In the genomic region with DNA sequence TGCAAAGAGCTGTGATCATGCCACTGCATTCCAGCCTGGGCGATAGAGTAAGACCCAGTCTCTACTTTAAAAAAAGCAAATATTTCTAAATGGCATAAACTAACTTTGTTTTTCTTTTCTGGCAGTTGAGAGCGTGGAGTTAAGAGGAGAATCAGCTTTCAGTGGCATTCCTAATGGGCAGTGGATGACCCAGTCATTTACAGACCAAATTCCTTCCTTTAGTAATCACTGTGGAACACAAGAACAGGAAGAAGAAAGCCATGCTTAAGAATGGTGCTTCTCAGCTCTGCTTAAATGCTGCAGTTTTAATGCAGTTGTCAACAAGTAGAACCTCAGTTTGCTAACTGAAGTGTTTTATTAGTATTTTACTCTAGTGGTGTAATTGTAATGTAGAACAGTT, we compare ENCODE assay signal across 20 cellular contexts. TPM values are rescaled to one million over a fixed set of nuclear protein-coding genes. Genes with fewer than 3 reads are reported as not detected.
DNase-seq lines count a peak whose midpoint lies in the region; ATAC-seq and TF ChIP-seq lines count a peak whose summit lies in the region.
"Had no signal": no experiment of that assay in that cellular context is flagged by ENCODE, and none has a peak within 500 bp of the region (broad histone marks: within the 10 kb centered on the region; RNA-seq: fewer than 3 reads in every experiment).

No MANE protein-coding gene starts in this region.

- no peaks in the 10 kb centered on the region for H3K9me3 ChIP-seq in stomach
- H3K9me3 ChIP-seq: esophagus muscularis mucosa, heart left ventricle had no signal

- peaks cover 55 to 83% (median 75%) of the 10 kb centered on the region in 4 donors for H3K36me3 ChIP-seq in stomach

- no peaks in the 10 kb centered on the region for H3K9me3 Mint-ChIP-seq in activated T-cell treated with anti-CD3 and anti-CD28 coated beads, Interleukin-2, amount 50 U/mL, for 24 hours
- no peaks in the 10 kb centered on the region for H3K9me3 Mint-ChIP-seq in WTC11
- H3K9me3 Mint-ChIP-seq in stimulated activated effector memory CD8-positive, alpha-beta T cell treated with anti-CD3 and anti-CD28 coated beads, Interleukin-12 subunit alpha, Interleukin-12 subunit beta, amount 100 ng/mL, for 72 hours: no peaks in the 10 kb centered on the region
- H3K9me3 Mint-ChIP-seq in T-helper 2 cell treated with Interferon-gamma antibody and Interleukin-4, amounts not matched to agents 5 μg/mL and 100 μg/mL, for 36 hours: no peaks in the 10 kb centered on the region
- H3K9me3 Mint-ChIP-seq: activated T-helper 2 cell treated with anti-CD3 and anti-CD28 coated beads, Interferon-gamma antibody, Interleukin-2, Interleukin-4, amounts not matched to agents 10 μg/mL and 5 μg/mL and 100 μg/mL, durations not matched to agents 14 hours and 24 hours and 36 hours; CD8-positive, alpha-beta memory T cell; stimulated activated naive B cell treated with anti-CD40 and anti-IgM and Interleukin-4, amounts not matched to agents 10 μg/mL and 1 μg/mL and 100 μg/mL, for 72 hours had no signal

- no peaks in the 10 kb centered on the region for H3K27me3 ChIP-seq in stomach
- H3K27me3 ChIP-seq: esophagus muscularis mucosa, heart left ventricle had no signal

- peaks cover 73% of the 10 kb centered on the region for H3K36me3 Mint-ChIP-seq in activated T-cell treated with anti-CD3 and anti-CD28 coated beads, Interleukin-2, amount 50 U/mL, for 24 hours (ENCODE audit: low read depth)
- peaks cover 44% of the 10 kb centered on the region for H3K36me3 Mint-ChIP-seq in WTC11
- H3K36me3 Mint-ChIP-seq in stimulated activated effector memory CD8-positive, alpha-beta T cell treated with anti-CD3 and anti-CD28 coated beads, Interleukin-12 subunit alpha, Interleukin-12 subunit beta, amount 100 ng/mL, for 72 hours: peaks cover 70% of the 10 kb centered on the region
- H3K36me3 Mint-ChIP-seq in T-helper 2 cell treated with Interferon-gamma antibody and Interleukin-4, amounts not matched to agents 5 μg/mL and 100 μg/mL, for 36 hours (ENCODE audit: low read depth): peaks cover 29% of the 10 kb centered on the region

- intact Hi-C loops in stomach (cut with DNase I; ENCODE audit: low total_unique reads): no loop called here

- no peaks in the 10 kb centered on the region for H3K4me1 ChIP-seq in stomach
- H3K4me1 ChIP-seq: esophagus muscularis mucosa, heart left ventricle had no signal

- no peak overlapping the region for H3K27ac ChIP-seq in stomach
- H3K27ac ChIP-seq: esophagus muscularis mucosa, heart left ventricle, HL-60, skin epidermis had no signal

- H3K27ac Mint-ChIP-seq in activated T-cell treated with anti-CD3 and anti-CD28 coated beads, Interleukin-2, amount 50 U/mL, for 24 hours: peak overlapping the region; percentile 59
- H3K27ac Mint-ChIP-seq in WTC11: no peak overlapping the region
- H3K27ac Mint-ChIP-seq in stimulated activated effector memory CD8-positive, alpha-beta T cell treated with anti-CD3 and anti-CD28 coated beads, Interleukin-12 subunit alpha, Interleukin-12 subunit beta, amount 100 ng/mL, for 72 hours: peak overlapping the region; percentile 52
- H3K27ac Mint-ChIP-seq in T-helper 2 cell treated with Interferon-gamma antibody and Interleukin-4, amounts not matched to agents 5 μg/mL and 100 μg/mL, for 36 hours: no peak overlapping the region
- H3K27ac Mint-ChIP-seq: activated T-helper 2 cell treated with anti-CD3 and anti-CD28 coated beads, Interferon-gamma antibody, Interleukin-2, Interleukin-4, amounts not matched to agents 10 μg/mL and 5 μg/mL and 100 μg/mL, durations not matched to agents 14 hours and 24 hours and 36 hours; CD8-positive, alpha-beta memory T cell; stimulated activated naive B cell treated with anti-CD40 and anti-IgM and Interleukin-4, amounts not matched to agents 10 μg/mL and 1 μg/mL and 100 μg/mL, for 72 hours had no signal

- no peaks in the 10 kb centered on the region for H3K4me1 Mint-ChIP-seq in activated T-cell treated with anti-CD3 and anti-CD28 coated beads, Interleukin-2, amount 50 U/mL, for 24 hours (ENCODE audit: low read depth)
- H3K4me1 Mint-ChIP-seq in WTC11: 0 out of 2 replicates have a peak, but pooled peaks cover 2% of the 10 kb centered on the region
- H3K4me1 Mint-ChIP-seq in stimulated activated effector memory CD8-positive, alpha-beta T cell treated with anti-CD3 and anti-CD28 coated beads, Interleukin-12 subunit alpha, Interleukin-12 subunit beta, amount 100 ng/mL, for 72 hours: no peaks in the 10 kb centered on the region
- no peaks in the 10 kb centered on the region for H3K4me1 Mint-ChIP-seq in T-helper 2 cell treated with Interferon-gamma antibody and Interleukin-4, amounts not matched to agents 5 μg/mL and 100 μg/mL, for 36 hours (ENCODE audit: low read depth)
- H3K4me1 Mint-ChIP-seq: CD8-positive, alpha-beta memory T cell; stimulated activated naive B cell treated with anti-CD40 and anti-IgM and Interleukin-4, amounts not matched to agents 10 μg/mL and 1 μg/mL and 100 μg/mL, for 72 hours had no signal

- CTCF ChIA-PET in WTC11 (lab: Charles Lee): no interaction called here

- TF ChIP-seq POLR2A in stomach (IDR thresholded peaks at IDR 0.05): no peak

- no peak for TF ChIP-seq EP300 in stomach (IDR thresholded peaks at IDR 0.05)

- POLR2A ChIA-PET in WTC11 (lab: Charles Lee): no interaction called here

- no peak overlapping the region for H3K4me3 ChIP-seq in stomach
- H3K4me3 ChIP-seq: esophagus muscularis mucosa, heart left ventricle, K562, skin epidermis had no signal

- no peak for DNase-seq in activated T-cell treated with anti-CD3 and anti-CD28 coated beads, Interleukin-2, amount 50 U/mL, for 24 hours
- DNase-seq in activated T-cell treated with anti-CD3 and anti-CD28 coated beads, Interleukin-2, amount 50 U/mL, for 1 hour: no peak
- DNase-seq in WTC11 (ENCODE audit: low spot score) (no peak), iPS DF 19.7 (ENCODE audit: low read depth, low spot score) (peak; percentile 38), NCI-H2171 treated with DMSO at 0.1 percent for 48 hours (lab: John Stamatoyannopoulos, UW) (no peak), stomach (no peak)
- no peak for DNase-seq in stimulated activated effector memory CD8-positive, alpha-beta T cell treated with anti-CD3 and anti-CD28 coated beads, Interleukin-12 subunit alpha, Interleukin-12 subunit beta, amount 100 ng/mL, for 72 hours (ENCODE audit: low spot score in 2 of 2)
- no peak for DNase-seq in T-helper 2 cell treated with Interferon-gamma antibody and Interleukin-4, amounts not matched to agents 5 μg/mL and 100 μg/mL, for 36 hours (ENCODE audit: low spot score)
- DNase-seq: 8988T; activated CD4-positive, CD25-positive, alpha-beta regulatory T cell; activated CD8-positive, alpha-beta memory T cell treated with anti-CD3 and anti-CD28 coated beads for 24 hours; CD8-positive, alpha-beta memory T cell; heart left ventricle; NCI-H1092 treated with DMSO at 0.1 percent for 48 hours; stimulated activated naive B cell treated with anti-CD40 and anti-IgM and Interleukin-4, amounts not matched to agents 10 μg/mL and 1 μg/mL and 100 μg/mL, for 72 hours had no signal

- ATAC-seq in WTC11: peak; percentile 75
- no peak for ATAC-seq in stimulated activated effector memory CD8-positive, alpha-beta T cell treated with anti-CD3 and anti-CD28 coated beads, Interleukin-12 subunit alpha, Interleukin-12 subunit beta, amount 100 ng/mL, for 72 hours
- ATAC-seq: heart left ventricle; K562; stimulated activated naive B cell treated with anti-CD40 and anti-IgM and Interleukin-4, amounts not matched to agents 10 μg/mL and 1 μg/mL and 100 μg/mL, for 72 hours had no signal

- TF ChIP-seq CTCF in WTC11 (IDR thresholded peaks at IDR 0.05) (no peak), stomach (IDR thresholded peaks at IDR 0.05) (no peak)

- H3K27me3 Mint-ChIP-seq in activated T-cell treated with anti-CD3 and anti-CD28 coated beads, Interleukin-2, amount 50 U/mL, for 24 hours: no peaks in the 10 kb centered on the region
- H3K27me3 Mint-ChIP-seq in WTC11 (ENCODE audit: low read depth): no peaks in the 10 kb centered on the region
- H3K27me3 Mint-ChIP-seq in T-helper 2 cell treated with Interferon-gamma antibody and Interleukin-4, amounts not matched to agents 5 μg/mL and 100 μg/mL, for 36 hours (ENCODE audit: low read depth): no peaks in the 10 kb centered on the region
- H3K27me3 Mint-ChIP-seq: CD8-positive, alpha-beta memory T cell; stimulated activated naive B cell treated with anti-CD40 and anti-IgM and Interleukin-4, amounts not matched to agents 10 μg/mL and 1 μg/mL and 100 μg/mL, for 72 hours had no signal

- WGBS in stomach, 5 donors: 66 to 97% (median 86%) methylated on average over 2 of the region's 2 CpGs

- H3K4me3 Mint-ChIP-seq in activated T-cell treated with anti-CD3 and anti-CD28 coated beads, Interleukin-2, amount 50 U/mL, for 24 hours: no peak overlapping the region
- H3K4me3 Mint-ChIP-seq in WTC11: no peak overlapping the region
- H3K4me3 Mint-ChIP-seq in stimulated activated effector memory CD8-positive, alpha-beta T cell treated with anti-CD3 and anti-CD28 coated beads, Interleukin-12 subunit alpha, Interleukin-12 subunit beta, amount 100 ng/mL, for 72 hours: no peak overlapping the region
- no peak overlapping the region for H3K4me3 Mint-ChIP-seq in T-helper 2 cell treated with Interferon-gamma antibody and Interleukin-4, amounts not matched to agents 5 μg/mL and 100 μg/mL, for 36 hours
- H3K4me3 Mint-ChIP-seq: CD8-positive, alpha-beta memory T cell; stimulated activated naive B cell treated with anti-CD40 and anti-IgM and Interleukin-4, amounts not matched to agents 10 μg/mL and 1 μg/mL and 100 μg/mL, for 72 hours had no signal

TF ChIP-seq in WTC11, 78 proteins besides CTCF, POLR2A, EP300 and RAD21:
- TF ChIP-seq MXD4 (CRISPR knock-in tag; IDR thresholded peaks at IDR 0.05; ENCODE audit: borderline replicate concordance) (no peak), TP53 (CRISPR knock-in tag; IDR thresholded peaks at IDR 0.05) (no peak), SP1 (CRISPR knock-in tag; conservative IDR thresholded peaks at IDR 0.05) (no peak), RELA (CRISPR knock-in tag; IDR thresholded peaks at IDR 0.05; ENCODE audit: borderline replicate concordance) (no peak)

RNA-seq across cellular contexts. Expression of a gene that starts 21.2 kb away (rescaled TPM):
- total RNA-seq in WTC11 (2021) (28.1 to 33.0 TPM (median 32.6 TPM) in 3 replicates), stomach (10 to 100 TPM; 17.4 to 44.1 (median 19.8) TPM)
- polyA plus RNA-seq in stomach: 10 to 100 TPM in 1 of 3 donors, 1 to 10 TPM in 2; 9.2 to 10.2 (median 9.5) TPM

RNA-seq across cellular contexts. Expression of a gene that starts 56.6 kb away (rescaled TPM):
- 711 to 864 TPM (median 761 TPM) in 3 replicates for total RNA-seq in WTC11 (2021)
- 100 to 1,000 TPM; 301 to 515 (median 395) TPM for total RNA-seq in stomach
- 100 to 1,000 TPM in 2 of 3 donors, 10 to 100 TPM in 1; 72.6 to 240 (median 216) TPM for polyA plus RNA-seq in stomach

Comparison
In these comparisons a context has a peak if more than half of its experiments do, and no peak if none do; other contexts are left out.
1. H3K27ac Mint-ChIP-seq: peak in activated T-cell treated with anti-CD3 and anti-CD28 coated beads, Interleukin-2, amount 50 U/mL, for 24 hours (single experiment) and stimulated activated effector memory CD8-positive, alpha-beta T cell treated with anti-CD3 and anti-CD28 coated beads, Interleukin-12 subunit alpha, Interleukin-12 subunit beta, amount 100 ng/mL, for 72 hours (single experiment); none in WTC11 (single experiment) and T-helper 2 cell treated with Interferon-gamma antibody and Interleukin-4, amounts not matched to agents 5 μg/mL and 100 μg/mL, for 36 hours (single experiment).